1 cellular context compared by ENCODE assay signal in genomic region chr17:35082073-35082657, GRCh38.
TF ChIP-seq lines count a peak whose summit lies in the region.

No MANE protein-coding gene starts in this region.

TF ChIP-seq in H1, 55 proteins besides CTCF, POLR2A, EP300 and RAD21:
- TF ChIP-seq TAF1 (IDR thresholded peaks at IDR 0.05; ENCODE audit: low read depth, low read length) (no peak), JUN (IDR thresholded peaks at IDR 0.05; ENCODE audit: low read depth, low read length) (no peak)
